33 cellular contexts compared by ENCODE assay signal in the genomic region with DNA sequence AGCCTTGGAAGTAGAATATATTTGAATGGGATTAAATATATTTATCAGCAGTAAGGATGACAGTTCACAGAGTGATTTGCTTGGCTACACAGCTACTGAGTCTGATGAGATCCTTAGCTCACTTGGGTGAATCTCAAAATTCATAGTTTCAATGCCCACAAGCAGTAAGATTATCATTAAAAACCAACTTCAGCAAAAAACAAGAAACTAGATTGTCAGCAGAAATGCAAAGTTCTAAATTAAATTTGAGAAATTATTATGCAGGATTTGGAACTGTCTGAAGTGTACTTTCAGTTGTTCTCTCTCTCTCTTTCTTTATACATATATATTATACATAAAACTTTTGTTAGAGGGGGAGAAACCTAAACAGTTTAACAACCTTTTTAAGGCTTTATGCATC.
DNase-seq lines count a peak whose midpoint lies in the region; ATAC-seq, FAIRE-seq and TF ChIP-seq lines count a peak whose summit lies in the region.
"Had no signal": no experiment of that assay in that cellular context is flagged by ENCODE, and none has a peak within 500 bp of the region (broad histone marks: within the 10 kb centered on the region; RNA-seq: fewer than 3 reads in every experiment).

No MANE protein-coding gene starts in this region.

- ATAC-seq in HepG2 (no peak), right lobe of liver (no peak), IMR-90 (ENCODE audit: low read depth) (no peak), K562 (no peak), HG02840 (IDR thresholded peaks at IDR 0.05; ENCODE audit: low FRiP score, unreplicated experiment) (no peak)
- ATAC-seq: A549; CD8-positive, alpha-beta T cell had no signal

- no peak for TF ChIP-seq EP300 in HepG2 (IDR thresholded peaks at IDR 0.05; ENCODE audit: low read depth in 2 of 2, low read length in 2 of 2)
- TF ChIP-seq EP300 in HepG2 (CRISPR knock-in tag; IDR thresholded peaks at IDR 0.05; ENCODE audit: borderline replicate concordance): no peak
- no peak for TF ChIP-seq EP300 in K562 (IDR thresholded peaks at IDR 0.05; ENCODE audit: low read length)

- no peak overlapping the region for H2BK15ac ChIP-seq in IMR-90 (ENCODE audit: low read depth, low read length)

- POLR2A ChIA-PET in HepG2 (lab: Yijun Ruan, JAX): no interaction called here
- POLR2A ChIA-PET in IMR-90 (lab: Charles Lee; ENCODE audit: unreplicated experiment): no interaction called here
- POLR2A ChIA-PET in K562 (lab: Yijun Ruan, JAX): no interaction called here

- H3K36me3 ChIP-seq in HepG2 (replicated peaks in 1 of 2; ENCODE audit: control insufficient read depth in 1 of 2, insufficient read depth in 2 of 2, low read length in 2 of 2) (no peaks in the 10 kb centered on the region), right lobe of liver (no peaks in the 10 kb centered on the region), IMR-90 (ENCODE audit: control insufficient read depth, insufficient read depth, low read length) (no peaks in the 10 kb centered on the region), K562 (ENCODE audit: control insufficient read depth, insufficient read depth, low read length) (no peaks in the 10 kb centered on the region)
- H3K36me3 ChIP-seq: BE2C; BLaER1; BLaER1 treated with 17β-estradiol and CSF1 and Interleukin-3, amounts not matched to agents 10 nM and 100 nM had no signal

- H3K9me3 ChIP-seq in HepG2 (ENCODE audit: low read length) (peaks cover 24% of the 10 kb centered on the region; the same call in 1 of the 2 replicates), right lobe of liver (no peaks in the 10 kb centered on the region), IMR-90 (ENCODE audit: control insufficient read depth, insufficient read depth, low read length) (no peaks in the 10 kb centered on the region), K562 (replicated peaks; ENCODE audit: control insufficient read depth, insufficient read depth, low read depth, low read length) (0 out of 2 replicates have a peak, but pooled peaks cover 3% of the 10 kb centered on the region)
- H3K9me3 ChIP-seq: A549 had no signal

- H3K4me1 ChIP-seq in HepG2 (ENCODE audit: insufficient read depth, low read length) (no peaks in the 10 kb centered on the region), right lobe of liver (no peaks in the 10 kb centered on the region), IMR-90 (ENCODE audit: control insufficient read depth, insufficient read depth, low read length) (no peaks in the 10 kb centered on the region), K562 (replicated peaks in 1 of 2; ENCODE audit: control insufficient read depth in 2 of 2, insufficient read depth in 2 of 2, low read length in 2 of 2) (no peaks in the 10 kb centered on the region)
- H3K4me1 ChIP-seq: A549; BE2C; BLaER1; BLaER1 treated with 17β-estradiol and CSF1 and Interleukin-3, amounts not matched to agents 10 nM and 100 nM; Caco-2 had no signal

- H2BK20ac ChIP-seq in IMR-90 (ENCODE audit: low read depth, low read length): no peak overlapping the region

- H3K4me2 ChIP-seq in HepG2 (ENCODE audit: low read depth, low read length) (no peak overlapping the region), IMR-90 (ENCODE audit: low read depth, low read length) (no peak overlapping the region), K562 (ENCODE audit: insufficient read depth, low read length) (no peak overlapping the region)
- H3K4me2 ChIP-seq: A549; BLaER1; BLaER1 treated with 17β-estradiol and CSF1 and Interleukin-3, amounts not matched to agents 10 nM and 100 nM had no signal

- intact Hi-C loops in HepG2 (cut with micrococcal nuclease; ENCODE audit: unreplicated experiment): no loop called here
- intact Hi-C loops in right lobe of liver (cut with DNase I): no loop called here
- intact Hi-C loops in IMR-90 (cut with micrococcal nuclease): no loop called here
- intact Hi-C loops in K562 (cut with micrococcal nuclease): no loop called here

- H2AK5ac ChIP-seq in IMR-90 (ENCODE audit: low read depth, low read length): no peak overlapping the region

- no peak overlapping the region for H2BK5ac ChIP-seq in IMR-90 (ENCODE audit: low read depth, low read length, poor library complexity, severe bottlenecking)

- no peak overlapping the region for H3K9ac ChIP-seq in HepG2 (ENCODE audit: insufficient read depth, low read depth, low read length)
- no peak overlapping the region for H3K9ac ChIP-seq in IMR-90 (ENCODE audit: low read depth, low read length)
- no peak overlapping the region for H3K9ac ChIP-seq in K562 (ENCODE audit: insufficient read depth in 1 of 2, low read depth in 2 of 2, low read length in 2 of 2)
- H3K9ac ChIP-seq: BLaER1; BLaER1 treated with 17β-estradiol and CSF1 and Interleukin-3, amounts not matched to agents 10 nM and 100 nM had no signal

- in situ Hi-C loops in HepG2 (cut with HindIII; ENCODE audit: extremely low pct_ligation_motif_present, low pct_unique_long_range_greater_than_20kb) (no loop called here), IMR-90 (cut with MboI; ENCODE audit: low sequenced_read_pairs) (no loop called here), K562 (cut with MboI) (no loop called here)

- TF ChIP-seq RAD21 in HepG2 (CRISPR knock-in tag; IDR thresholded peaks at IDR 0.05) (no peak), IMR-90 (IDR thresholded peaks at IDR 0.05; ENCODE audit: low read length) (no peak), K562 (CRISPR knock-in tag; conservative IDR thresholded peaks at IDR 0.05 in 1 of 2, IDR thresholded peaks at IDR 0.05 in 1 of 2) (no peak)

- no TSS peak for BruUV-seq in HepG2 (replicated peaks; lab: Mats Ljungman, UMichigan)
- BruUV-seq in IMR-90 (replicated peaks; lab: Mats Ljungman, UMichigan): no TSS peak
- no TSS peak for BruUV-seq in K562 (replicated peaks; lab: Mats Ljungman, UMichigan)

- H2BK120ac ChIP-seq in IMR-90 (ENCODE audit: low read depth, low read length): no peak overlapping the region

- H3K14ac ChIP-seq in IMR-90 (replicated peaks; ENCODE audit: low read depth, low read length): no peak overlapping the region

- no peak overlapping the region for H2AFZ ChIP-seq in HepG2 (ENCODE audit: low read length)
- H2AFZ ChIP-seq in IMR-90 (replicated peaks; ENCODE audit: low read length, poor library complexity): no peak overlapping the region
- H2AFZ ChIP-seq in K562 (ENCODE audit: low read depth, low read length): no peak overlapping the region

- no peak overlapping the region for H4K5ac ChIP-seq in IMR-90 (ENCODE audit: low read depth, low read length)

- DNase-seq in HepG2 (ENCODE audit: low spot score) (no peak), right lobe of liver (no peak), IMR-90 (no peak), K562 (ENCODE audit: extremely low read depth in 1 of 4, low spot score in 3 of 4) (no peak), T1000 (lab: John Stamatoyannopoulos, UW) (no peak)
- DNase-seq: 8988T; ACHN; AML-193; BE2C; C1 segment of cervical spinal cord; Caco-2; Calu3; CD4-positive, alpha-beta memory T cell; CD4-positive, alpha-beta T cell; CD4-positive, CD25-positive, alpha-beta regulatory T cell; CD8-positive, alpha-beta memory T cell; CD8-positive, alpha-beta T cell; COR-L47; DMS 273 treated with DMSO at 0.1 percent for 48 hours; DMS153; DMS53; DMS79; DMS79 treated with DMSO at 0.1 percent for 48 hours; DND-41; EL had no signal

- no peak for FAIRE-seq in HepG2 (lab: Jason Lieb, UNC)
- FAIRE-seq in K562 (lab: Jason Lieb, UNC): no peak
- FAIRE-seq: A204.1, A549, D721Med had no signal

- no peaks in the 10 kb centered on the region for H3K79me1 ChIP-seq in IMR-90 (ENCODE audit: low read depth in 1 of 2, low read length in 2 of 2)

- no peaks in the 10 kb centered on the region for H3K9me1 ChIP-seq in IMR-90 (ENCODE audit: insufficient read depth, low read length)
- no peaks in the 10 kb centered on the region for H3K9me1 ChIP-seq in K562 (ENCODE audit: control insufficient read depth, insufficient read depth, low read length)

- H4K8ac ChIP-seq in IMR-90 (ENCODE audit: low read depth in 2 of 2, low read length in 2 of 2): no peak overlapping the region

- no peak overlapping the region for H3K23ac ChIP-seq in IMR-90 (ENCODE audit: low read depth, low read length)

- CTCF ChIA-PET in HepG2 (lab: Yijun Ruan, JAX; ENCODE audit: low intra/inter-chr PET ratio, low total read pairs): no interaction called here
- CTCF ChIA-PET in IMR-90 (lab: Yijun Ruan, JAX): no interaction called here
- CTCF ChIA-PET in K562 (lab: Yijun Ruan, JAX; ENCODE audit: low intra/inter-chr PET ratio): no interaction called here

- no peaks in the 10 kb centered on the region for H3K27me3 ChIP-seq in HepG2 (ENCODE audit: control insufficient read depth in 1 of 2, insufficient read depth in 2 of 2, low read length in 2 of 2)
- H3K27me3 ChIP-seq in right lobe of liver: no peaks in the 10 kb centered on the region
- no peaks in the 10 kb centered on the region for H3K27me3 ChIP-seq in IMR-90 (ENCODE audit: control insufficient read depth, insufficient read depth, low read length)
- H3K27me3 ChIP-seq in K562 (ENCODE audit: control insufficient read depth in 2 of 2, insufficient read depth in 2 of 2, low read length in 2 of 2): no peaks in the 10 kb centered on the region
- H3K27me3 ChIP-seq: BE2C; BLaER1; BLaER1 treated with 17β-estradiol and CSF1 and Interleukin-3, amounts not matched to agents 10 nM and 100 nM had no signal

- no peak for TF ChIP-seq POLR2A in HepG2 (IDR thresholded peaks at IDR 0.05; ENCODE audit: insufficient read depth in 1 of 2, low read depth in 2 of 2, low read length in 2 of 2)
- TF ChIP-seq POLR2A in right lobe of liver (IDR thresholded peaks at IDR 0.05): no peak
- no peak for TF ChIP-seq POLR2A in IMR-90 (IDR thresholded peaks at IDR 0.05; ENCODE audit: low read depth, low read length)
- no peak for TF ChIP-seq POLR2A in K562 (conservative IDR thresholded peaks at IDR 0.05)

- H3K4me3 ChIP-seq in HepG2 (replicated peaks in 1 of 3; ENCODE audit: insufficient read depth in 1 of 3, low read depth in 2 of 3, low read length in 3 of 3): no peak overlapping the region
- no peak overlapping the region for H3K4me3 ChIP-seq in right lobe of liver
- H3K4me3 ChIP-seq in IMR-90 (ENCODE audit: insufficient read depth, low read depth, low read length): no peak overlapping the region
- H3K4me3 ChIP-seq in K562: no peak overlapping the region
- H3K4me3 ChIP-seq: A549; BLaER1; BLaER1 treated with 17β-estradiol and CSF1 and Interleukin-3, amounts not matched to agents 10 nM and 100 nM had no signal

- dilution Hi-C loops in IMR-90 (cut with HindIII; ENCODE audit: low sequenced_read_pairs, unreplicated experiment): no loop called here

- H4K91ac ChIP-seq in IMR-90 (ENCODE audit: insufficient read depth, low read depth, low read length): no peak overlapping the region

- H3K4ac ChIP-seq in IMR-90 (ENCODE audit: low read depth, low read length): no peak overlapping the region

- H4K20me1 ChIP-seq in HepG2 (ENCODE audit: insufficient read depth, low read length) (no peaks in the 10 kb centered on the region), IMR-90 (ENCODE audit: insufficient read depth, low read length) (no peaks in the 10 kb centered on the region), K562 (replicated peaks; ENCODE audit: control insufficient read depth, insufficient read depth, low read length) (no peaks in the 10 kb centered on the region)
- H4K20me1 ChIP-seq: BLaER1; BLaER1 treated with 17β-estradiol and CSF1 and Interleukin-3, amounts not matched to agents 10 nM and 100 nM had no signal

- no peak overlapping the region for H2AK9ac ChIP-seq in IMR-90 (replicated peaks; ENCODE audit: low read depth, low read length, poor library complexity)

- H3K18ac ChIP-seq in IMR-90 (ENCODE audit: low read depth, low read length): no peak overlapping the region

- H3K27ac ChIP-seq in HepG2 (ENCODE audit: extremely low read length, insufficient read depth, low read length): no peak overlapping the region
- no peak overlapping the region for H3K27ac ChIP-seq in right lobe of liver
- H3K27ac ChIP-seq in IMR-90 (ENCODE audit: insufficient read depth, low read length): no peak overlapping the region
- H3K27ac ChIP-seq in K562 (ENCODE audit: extremely low read depth, low read depth, low read length): no peak overlapping the region
- H3K27ac ChIP-seq: 22Rv1; A549; BLaER1; BLaER1 treated with 17β-estradiol and CSF1 and Interleukin-3, amounts not matched to agents 10 nM and 100 nM; C4-2B had no signal

- H3K79me2 ChIP-seq in HepG2 (ENCODE audit: insufficient read depth, low read length): no peaks in the 10 kb centered on the region
- H3K79me2 ChIP-seq in K562 (ENCODE audit: control insufficient read depth, insufficient read depth, low read length): no peaks in the 10 kb centered on the region

- TF ChIP-seq CTCF in HepG2 (CRISPR knock-in tag; IDR thresholded peaks at IDR 0.05) (no peak), right lobe of liver (IDR thresholded peaks at IDR 0.05) (no peak), IMR-90 (conservative IDR thresholded peaks at IDR 0.05; ENCODE audit: low read depth, low read length) (no peak), K562 (IDR thresholded peaks at IDR 0.05 in 2 of 3, conservative IDR thresholded peaks at IDR 0.05 in 1 of 3; ENCODE audit: insufficient read depth in 2 of 3, low read depth in 1 of 3, low read length in 3 of 3) (no peak)

- H3K56ac ChIP-seq in IMR-90 (ENCODE audit: extremely low read depth, insufficient read depth, low read length): no peak overlapping the region
